18 cellular contexts compared by ENCODE assay signal in genomic region chr1:225114354-225114995, GRCh38.
"Had no signal": no experiment of that assay in that cellular context is flagged by ENCODE, and none has a peak within 500 bp of the region (broad histone marks: within the 10 kb centered on the region; RNA-seq: fewer than 3 reads in every experiment).

No MANE protein-coding gene starts in this region.

- H3K9me3 ChIP-seq: esophagus muscularis mucosa, mucosa of descending colon, neutrophil, psoas muscle, stomach, thoracic aorta, transverse colon had no signal

- H3K36me3 ChIP-seq: esophagus muscularis mucosa, neutrophil, stomach, thoracic aorta, transverse colon had no signal

- H3K27ac ChIP-seq: epithelial cell of prostate, esophagus muscularis mucosa, neutrophil, psoas muscle, stomach, thoracic aorta, transverse colon had no signal

- H3K27ac Mint-ChIP-seq: naive thymus-derived CD8-positive, alpha-beta T cell had no signal

- H3K4me3 Mint-ChIP-seq: naive thymus-derived CD8-positive, alpha-beta T cell had no signal

- H3K36me3 Mint-ChIP-seq: naive thymus-derived CD8-positive, alpha-beta T cell had no signal

- H3K4me1 ChIP-seq: esophagus muscularis mucosa, psoas muscle, stomach, transverse colon had no signal

- H3K4me1 Mint-ChIP-seq: naive thymus-derived CD8-positive, alpha-beta T cell had no signal

- H3K9me3 Mint-ChIP-seq: naive thymus-derived CD8-positive, alpha-beta T cell had no signal

- H3K4me3 ChIP-seq: esophagus muscularis mucosa, mucosa of descending colon, psoas muscle, skin epidermis, stomach, thoracic aorta, transverse colon had no signal

- H3K27me3 ChIP-seq: esophagus muscularis mucosa, neutrophil, stomach, transverse colon had no signal

- DNase-seq: effector memory CD4-positive, alpha-beta T cell; foreskin melanocyte; head of caudate nucleus; hypothalamus; kidney glomerular epithelial cell; mucosa of descending colon; naive thymus-derived CD8-positive, alpha-beta T cell; psoas muscle; retina; stimulated activated naive CD4-positive, alpha-beta T cell; stomach; substantia nigra; transverse colon had no signal
